In genomic region chr20:18686696-18687095, GRCh38 we compare ENCODE assay signal across 18 cellular contexts.
"Had no signal": no experiment of that assay in that cellular context is flagged by ENCODE, and none has a peak within 500 bp of the region (broad histone marks: within the 10 kb centered on the region; RNA-seq: fewer than 3 reads in every experiment).

No MANE protein-coding gene starts in this region.

- H3K4me3 Mint-ChIP-seq: natural killer cell; stimulated activated effector memory CD8-positive, alpha-beta T cell treated with anti-CD3 and anti-CD28 coated beads, Interleukin-12 subunit alpha, Interleukin-12 subunit beta, amount 100 ng/mL, for 72 hours; type B pancreatic cell had no signal

- DNase-seq: effector memory CD4-positive, alpha-beta T cell; esophagus squamous epithelium; foreskin melanocyte; head of caudate nucleus; hippocampal formation; natural killer cell; psoas muscle; retina; right lobe of liver; stimulated activated CD4-positive, alpha-beta T cell treated with anti-CD3 and anti-CD28 coated beads, Interleukin-4, amount 100 ng/mL, for 1 hour; stimulated activated CD8-positive, alpha-beta memory T cell treated with anti-CD3 and anti-CD28 coated beads, Interleukin-4, amount 100 ng/mL, for 48 hours; stimulated activated naive CD8-positive, alpha-beta T cell treated with anti-CD3 and anti-CD28 coated beads, Interleukin-15, Interleukin-2, amounts not matched to agents 100 U/mL and 50 U/mL, for 24 hours; thyroid gland; uterus had no signal

- H3K36me3 Mint-ChIP-seq: natural killer cell; stimulated activated effector memory CD8-positive, alpha-beta T cell treated with anti-CD3 and anti-CD28 coated beads, Interleukin-12 subunit alpha, Interleukin-12 subunit beta, amount 100 ng/mL, for 72 hours; type B pancreatic cell had no signal

- H3K27ac ChIP-seq: esophagus squamous epithelium, parathyroid adenoma, psoas muscle, right lobe of liver, suprapubic skin, thyroid gland, uterus had no signal

- H3K9me3 Mint-ChIP-seq: natural killer cell; stimulated activated effector memory CD8-positive, alpha-beta T cell treated with anti-CD3 and anti-CD28 coated beads, Interleukin-12 subunit alpha, Interleukin-12 subunit beta, amount 100 ng/mL, for 72 hours; type B pancreatic cell had no signal

- H3K27me3 Mint-ChIP-seq: type B pancreatic cell had no signal

- H3K4me3 ChIP-seq: esophagus squamous epithelium, psoas muscle, right lobe of liver, suprapubic skin, thyroid gland, uterus had no signal

- H3K27ac Mint-ChIP-seq: natural killer cell; stimulated activated effector memory CD8-positive, alpha-beta T cell treated with anti-CD3 and anti-CD28 coated beads, Interleukin-12 subunit alpha, Interleukin-12 subunit beta, amount 100 ng/mL, for 72 hours; type B pancreatic cell had no signal
